ENCODE assay signal across 27 cellular contexts in genomic region chr19:56811480-56811879, GRCh38. TPM values are rescaled to one million over a fixed set of nuclear protein-coding genes. Genes with fewer than 3 reads are reported as not detected.
"Had no signal": no experiment of that assay in that cellular context is flagged by ENCODE, and none has a peak within 500 bp of the region (broad histone marks: within the 10 kb centered on the region; RNA-seq: fewer than 3 reads in every experiment).

No MANE protein-coding gene starts in this region.

- FAIRE-seq: urothelium cell line had no signal

- H3K9me3 ChIP-seq: suprapubic skin, testis, thoracic aorta, thyroid gland, upper lobe of right lung, uterus, vagina had no signal

- H3K27ac ChIP-seq: stomach, suprapubic skin, testis, thoracic aorta, thyroid gland, tibial artery, tibial nerve, transverse colon, upper lobe of left lung, upper lobe of right lung, uterus, vagina had no signal

- H3K4me1 ChIP-seq: suprapubic skin, testis, thyroid gland, tibial artery, tibial nerve, transverse colon, upper lobe of left lung, upper lobe of right lung, uterus, vagina had no signal

- DNase-seq: stimulated activated CD4-positive, alpha-beta T cell treated with anti-CD3 and anti-CD28 coated beads, Interleukin-2, amount 100 ng/mL, for 48 hours; stimulated activated CD4-positive, alpha-beta T cell treated with anti-CD3 and anti-CD28 coated beads, Interleukin-4, amount 100 ng/mL, for 1 hour; stimulated activated CD4-positive, alpha-beta T cell treated with anti-CD3 and anti-CD28 coated beads, Interleukin-4, amount 100 ng/mL, for 24 hours; stimulated activated CD4-positive, alpha-beta T cell treated with anti-CD3 and anti-CD28 coated beads, Interleukin-4, amount 100 ng/mL, for 4 hours; stimulated activated CD8-positive, alpha-beta memory T cell treated with anti-CD3 and anti-CD28 coated beads, Interleukin-4, amount 100 ng/mL, for 48 hours; stimulated activated naive B cell treated with anti-CD40 and anti-IgM and Interleukin-4, amounts not matched to agents 10 μg/mL and 1 μg/mL and 100 μg/mL, for 72 hours; stimulated activated naive CD4-positive, alpha-beta T cell; stimulated activated naive CD4-positive, alpha-beta T cell treated with Interleukin-2 at 50 U/mL for 16 hours; stimulated activated naive CD8-positive, alpha-beta T cell treated with anti-CD3 and anti-CD28 coated beads, Interleukin-15, amount 100 ng/mL, for 72 hours; stimulated activated naive CD8-positive, alpha-beta T cell treated with anti-CD3 and anti-CD28 coated beads, Interleukin-15, Interleukin-2, amounts not matched to agents 100 U/mL and 50 U/mL, for 24 hours; stomach; substantia nigra; testis; thyroid gland; tibial artery; transverse colon; trophoblast cell; upper lobe of left lung; upper lobe of right lung; uterus had no signal

- H3K4me3 ChIP-seq: stomach, suprapubic skin, testis, thoracic aorta, thyroid gland, tibial artery, tibial nerve, transverse colon, upper lobe of left lung, upper lobe of right lung, uterus, vagina had no signal

- H3K36me3 ChIP-seq: suprapubic skin, thyroid gland, transverse colon, upper lobe of left lung, upper lobe of right lung, uterus, vagina had no signal

- ATAC-seq: stimulated activated effector memory CD8-positive, alpha-beta T cell treated with anti-CD3 and anti-CD28 coated beads, Interleukin-12 subunit alpha, Interleukin-12 subunit beta, amount 100 ng/mL, for 72 hours; stimulated activated memory B cell treated with anti-CD40 and anti-IgM and Interleukin-4, amounts not matched to agents 10 μg/mL and 1 μg/mL and 100 μg/mL, for 72 hours; stimulated activated naive B cell treated with anti-CD40 and anti-IgM and Interleukin-4, amounts not matched to agents 10 μg/mL and 1 μg/mL and 100 μg/mL, for 72 hours; stimulated activated naive CD8-positive, alpha-beta T cell treated with anti-CD3 and anti-CD28 coated beads, Interleukin-15, amount 100 ng/mL, for 72 hours; stimulated activated naive CD8-positive, alpha-beta T cell treated with anti-CD3 and anti-CD28 coated beads, Interleukin-15, Interleukin-2, amounts not matched to agents 100 U/mL and 50 U/mL, for 24 hours; upper lobe of right lung had no signal

- H3K27me3 ChIP-seq: stomach, suprapubic skin, testis, thyroid gland, tibial artery, tibial nerve, transverse colon, upper lobe of left lung, upper lobe of right lung, uterus, vagina had no signal

RNA-seq across cellular contexts. Expression of gene ZIM2, which starts 29.0 kb away (rescaled TPM):
- total RNA-seq: tibial nerve, upper lobe of right lung had no signal
